9 cellular contexts compared by ENCODE assay signal in genomic region chr9:72476617-72477375, GRCh38. TPM values are rescaled to one million over a fixed set of nuclear protein-coding genes. Genes with fewer than 3 reads are reported as not detected.
DNase-seq lines count a peak whose midpoint lies in the region; ATAC-seq, FAIRE-seq and TF ChIP-seq lines count a peak whose summit lies in the region.
"Had no signal": no experiment of that assay in that cellular context is flagged by ENCODE, and none has a peak within 500 bp of the region (broad histone marks: within the 10 kb centered on the region; RNA-seq: fewer than 3 reads in every experiment).

No MANE protein-coding gene starts in this region.

- H3K27me3 ChIP-seq in colonic mucosa: no peaks in the 10 kb centered on the region

- peak overlapping the region; percentile 67 for H3K27ac ChIP-seq in colonic mucosa

- no peaks in the 10 kb centered on the region for H3K9me3 ChIP-seq in colonic mucosa

- H3K4me3 ChIP-seq in colonic mucosa: no peak overlapping the region

- no peak for TF ChIP-seq CTCF in colonic mucosa (IDR thresholded peaks at IDR 0.05)

- no peaks in the 10 kb centered on the region for H3K36me3 Mint-ChIP-seq in stimulated activated naive B cell treated with anti-CD40 and anti-IgM and Interleukin-4, amounts not matched to agents 10 μg/mL and 1 μg/mL and 100 μg/mL, for 72 hours

- H3K9ac ChIP-seq in colonic mucosa (ENCODE audit: low read depth in 2 of 2, low read length in 2 of 2): no peak overlapping the region

- H3K4me1 Mint-ChIP-seq in stimulated activated naive B cell treated with anti-CD40 and anti-IgM and Interleukin-4, amounts not matched to agents 10 μg/mL and 1 μg/mL and 100 μg/mL, for 72 hours: peaks cover 13 to 33% of the 10 kb centered on the region in 2 donors

- peak; percentile 30 for ATAC-seq in GM21786 (IDR thresholded peaks at IDR 0.05; ENCODE audit: unreplicated experiment)
- ATAC-seq in SK-N-SH treated with all-trans-retinoic acid at 6 μM for 48 hours: peak; percentile 17; the same call in 2 of the 3 replicates
- no peak for ATAC-seq in stimulated activated naive B cell treated with anti-CD40 and anti-IgM and Interleukin-4, amounts not matched to agents 10 μg/mL and 1 μg/mL and 100 μg/mL, for 72 hours (replicated peaks)
- ATAC-seq in HG02973 (IDR thresholded peaks at IDR 0.05; ENCODE audit: unreplicated experiment): no peak

- H3K27ac Mint-ChIP-seq in stimulated activated naive B cell treated with anti-CD40 and anti-IgM and Interleukin-4, amounts not matched to agents 10 μg/mL and 1 μg/mL and 100 μg/mL, for 72 hours: no peak overlapping the region
- H3K27ac Mint-ChIP-seq: stimulated activated naive CD8-positive, alpha-beta T cell treated with anti-CD3 and anti-CD28 coated beads, Interleukin-15, Interleukin-2, amounts not matched to agents 100 ng/mL and 50 ng/mL, for 24 hours had no signal

- intact Hi-C loops in colonic mucosa (cut with DNase I): loop anchor here (10.0 kb wide), 2 partner anchors 118 to 182 kb away; no protein-coding TSS in a partner anchor

- TF ChIP-seq POLR2A in GM12891 (IDR thresholded peaks at IDR 0.05; ENCODE audit: low read depth, low read length): no peak

- H3K4me1 ChIP-seq in colonic mucosa: peaks cover 18% of the 10 kb centered on the region

- H3K36me3 ChIP-seq in colonic mucosa: no peaks in the 10 kb centered on the region

- FAIRE-seq in GM12891 (lab: Jason Lieb, UNC): no peak

- no peak overlapping the region for H3K4me3 Mint-ChIP-seq in stimulated activated naive B cell treated with anti-CD40 and anti-IgM and Interleukin-4, amounts not matched to agents 10 μg/mL and 1 μg/mL and 100 μg/mL, for 72 hours
- H3K4me3 Mint-ChIP-seq: stimulated activated naive CD8-positive, alpha-beta T cell treated with anti-CD3 and anti-CD28 coated beads, Interleukin-15, Interleukin-2, amounts not matched to agents 100 ng/mL and 50 ng/mL, for 24 hours had no signal

- H3K27me3 Mint-ChIP-seq in stimulated activated naive B cell treated with anti-CD40 and anti-IgM and Interleukin-4, amounts not matched to agents 10 μg/mL and 1 μg/mL and 100 μg/mL, for 72 hours: peaks cover 0 to 7% of the 10 kb centered on the region in 2 donors
- H3K27me3 Mint-ChIP-seq: stimulated activated naive CD8-positive, alpha-beta T cell treated with anti-CD3 and anti-CD28 coated beads, Interleukin-15, Interleukin-2, amounts not matched to agents 100 ng/mL and 50 ng/mL, for 24 hours had no signal

- H3K9me3 Mint-ChIP-seq in stimulated activated naive B cell treated with anti-CD40 and anti-IgM and Interleukin-4, amounts not matched to agents 10 μg/mL and 1 μg/mL and 100 μg/mL, for 72 hours: no peaks in the 10 kb centered on the region
- H3K9me3 Mint-ChIP-seq: stimulated activated naive CD8-positive, alpha-beta T cell treated with anti-CD3 and anti-CD28 coated beads, Interleukin-15, Interleukin-2, amounts not matched to agents 100 ng/mL and 50 ng/mL, for 24 hours had no signal

- peak; percentile 59 for DNase-seq in colonic mucosa
- peak in 3 of 4 experiments; percentile 7 to 19 (median 9) for DNase-seq in stimulated activated CD4-positive, alpha-beta T cell treated with anti-CD3 and anti-CD28 coated beads, Interleukin-1b, Interleukin-23, amount 100 ng/mL, for 24 hours (ENCODE audit: low read depth in 4 of 4, low spot score in 1 of 4)
- no peak for DNase-seq in NCI-H774 (lab: John Stamatoyannopoulos, UW)
- DNase-seq in stimulated activated naive B cell treated with anti-CD40 and anti-IgM and Interleukin-4, amounts not matched to agents 10 μg/mL and 1 μg/mL and 100 μg/mL, for 72 hours: no peak
- DNase-seq in GM12891 (ENCODE audit: insufficient read length, low spot score): no peak

TF ChIP-seq in SK-N-SH treated with all-trans-retinoic acid at 6 μM for 48 hours, 23 proteins besides CTCF, POLR2A, EP300 and RAD21:
- TF ChIP-seq PATZ1 (CRISPR knock-in tag; IDR thresholded peaks at IDR 0.05; ENCODE audit: borderline replicate concordance): no peak

TF ChIP-seq in GM12891, 5 proteins besides CTCF, POLR2A, EP300 and RAD21:
- TF ChIP-seq PAX5 (IDR thresholded peaks at IDR 0.05; ENCODE audit: insufficient read depth, low read length, severe bottlenecking) (no peak), SPI1 (IDR thresholded peaks at IDR 0.05; ENCODE audit: low read depth, low read length) (no peak), POLR2AphosphoS5 (IDR thresholded peaks at IDR 0.05; ENCODE audit: low read depth, low read length) (no peak), POU2F2 (IDR thresholded peaks at IDR 0.05; ENCODE audit: low read depth, low read length) (no peak), TAF1 (IDR thresholded peaks at IDR 0.05; ENCODE audit: low read depth, low read length) (no peak)

RNA-seq across cellular contexts. Expression of gene TMC1, which starts 44.6 kb away (rescaled TPM):
- total RNA-seq in colonic mucosa: under 1 TPM; 0.29 to 0.42 TPM
- 0.18 TPM for polyA plus RNA-seq in GM12891 (2012; ENCODE audit: low read depth, missing spikeins)

Comparison
In these comparisons a context has a peak if more than half of its experiments do, and no peak if none do; other contexts are left out.
1. ATAC-seq: peak in GM21786 (single experiment) and SK-N-SH treated with all-trans-retinoic acid at 6 μM for 48 hours (single experiment); none in stimulated activated naive B cell treated with anti-CD40 and anti-IgM and Interleukin-4, amounts not matched to agents 10 μg/mL and 1 μg/mL and 100 μg/mL, for 72 hours (0 of 2) and HG02973 (single experiment).
2. DNase-seq: peak in colonic mucosa (single experiment) and stimulated activated CD4-positive, alpha-beta T cell treated with anti-CD3 and anti-CD28 coated beads, Interleukin-1b, Interleukin-23, amount 100 ng/mL, for 24 hours (3 of 4); none in NCI-H774 (single experiment), stimulated activated naive B cell treated with anti-CD40 and anti-IgM and Interleukin-4, amounts not matched to agents 10 μg/mL and 1 μg/mL and 100 μg/mL, for 72 hours (single experiment) and GM12891 (single experiment).